21 cellular contexts compared by ENCODE assay signal in genomic region chr17:43135454-43135819, GRCh38.
"Had no signal": no experiment of that assay in that cellular context is flagged by ENCODE, and none has a peak within 500 bp of the region (broad histone marks: within the 10 kb centered on the region; RNA-seq: fewer than 3 reads in every experiment).

No MANE protein-coding gene starts in this region.

- ATAC-seq: activated naive CD8-positive, alpha-beta T cell treated with anti-CD3 and anti-CD28 coated beads, Interleukin-2, amount 50 U/mL, for 24 hours; lower lobe of right lung; naive thymus-derived CD8-positive, alpha-beta T cell had no signal

- H3K27me3 Mint-ChIP-seq: activated naive CD8-positive, alpha-beta T cell treated with anti-CD3 and anti-CD28 coated beads, Interleukin-2, amount 50 U/mL, for 24 hours; naive thymus-derived CD8-positive, alpha-beta T cell; type B pancreatic cell had no signal

- H2AFZ ChIP-seq: neural progenitor cell had no signal

- H3K27me3 ChIP-seq: cardiac muscle cell, neural progenitor cell, vagina had no signal

- H3K4me2 ChIP-seq: neural progenitor cell had no signal

- H3K4me1 ChIP-seq: lower lobe of right lung, neural progenitor cell, vagina had no signal

- H3K4me1 Mint-ChIP-seq: mesothelial cell of epicardium had no signal

- DNase-seq: activated CD4-positive, alpha-beta T cell treated with anti-CD3 and anti-CD28 coated beads for 4 hours; activated CD4-positive, alpha-beta T cell treated with anti-CD3 and anti-CD28 coated beads, Interleukin-2, amount 50 U/mL, for 48 hours; activated CD4-positive, CD25-positive, alpha-beta regulatory T cell; activated gamma-delta T cell; activated naive CD4-positive, alpha-beta T cell treated with anti-CD3 and anti-CD28 coated beads, Interleukin-2, amount 50 U/mL, for 16 hours; activated naive CD8-positive, alpha-beta T cell treated with anti-CD3 and anti-CD28 coated beads, Interleukin-2, amount 50 U/mL, for 24 hours; effector CD4-positive, alpha-beta T cell; erythroblast; foreskin fibroblast; lower lobe of right lung; naive thymus-derived CD8-positive, alpha-beta T cell; stimulated activated CD4-positive, alpha-beta T cell treated with anti-CD3 and anti-CD28 coated beads, Interleukin-2, amount 100 ng/mL, for 48 hours; stimulated activated CD8-positive, alpha-beta memory T cell treated with anti-CD3 and anti-CD28 coated beads, Interleukin-4, amount 100 ng/mL, for 48 hours; stimulated activated naive CD4-positive, alpha-beta T cell treated with Interleukin-2 at 50 U/mL for 16 hours; T1000 had no signal

- H3K4me3 ChIP-seq: cardiac muscle cell, lower lobe of right lung, neural progenitor cell, thoracic aorta, vagina had no signal

- H3K27ac Mint-ChIP-seq: mesothelial cell of epicardium; naive thymus-derived CD8-positive, alpha-beta T cell; neural progenitor cell; type B pancreatic cell had no signal

- H3K9ac ChIP-seq: neural progenitor cell had no signal

- H3K9me3 Mint-ChIP-seq: activated naive CD8-positive, alpha-beta T cell treated with anti-CD3 and anti-CD28 coated beads, Interleukin-2, amount 50 U/mL, for 24 hours; mesothelial cell of epicardium; neural progenitor cell; type B pancreatic cell had no signal

- H3K4me3 Mint-ChIP-seq: activated naive CD8-positive, alpha-beta T cell treated with anti-CD3 and anti-CD28 coated beads, Interleukin-2, amount 50 U/mL, for 24 hours; mesothelial cell of epicardium; neural progenitor cell; type B pancreatic cell had no signal

- H3K27ac ChIP-seq: cardiac muscle cell, lower lobe of right lung, neural progenitor cell, thoracic aorta, vagina had no signal

- H3K36me3 ChIP-seq: cardiac muscle cell, neural progenitor cell, vagina had no signal

- H3K9me3 ChIP-seq: lower lobe of right lung, thoracic aorta, vagina had no signal
